Comparison of ENCODE assay signal across 22 cellular contexts in genomic region chr4:65789341-65789740, GRCh38.
DNase-seq lines count a peak whose midpoint lies in the region; ATAC-seq, FAIRE-seq and TF ChIP-seq lines count a peak whose summit lies in the region.
"Had no signal": no experiment of that assay in that cellular context is flagged by ENCODE, and none has a peak within 500 bp of the region (broad histone marks: within the 10 kb centered on the region; RNA-seq: fewer than 3 reads in every experiment).

No MANE protein-coding gene starts in this region.

- H3K36me3 Mint-ChIP-seq in nephron (ENCODE audit: low read depth): no peaks in the 10 kb centered on the region
- H3K36me3 Mint-ChIP-seq: CD14-positive monocyte; CD4-positive, alpha-beta memory T cell; CD4-positive, CD25-positive, alpha-beta regulatory T cell; CD8-positive, alpha-beta memory T cell had no signal

- peaks cover 23% of the 10 kb centered on the region for H3K4me1 Mint-ChIP-seq in nephron
- H3K4me1 Mint-ChIP-seq: CD14-positive monocyte; CD4-positive, alpha-beta memory T cell; CD4-positive, CD25-positive, alpha-beta regulatory T cell; CD8-positive, alpha-beta memory T cell had no signal

- ATAC-seq in GM21737 (IDR thresholded peaks at IDR 0.05; ENCODE audit: unreplicated experiment) (no peak), GM18517 (IDR thresholded peaks at IDR 0.05; ENCODE audit: unreplicated experiment) (no peak), HG03095 (IDR thresholded peaks at IDR 0.05; ENCODE audit: unreplicated experiment) (no peak)

- no peaks in the 10 kb centered on the region for H3K27me3 Mint-ChIP-seq in nephron (ENCODE audit: low read depth)
- H3K27me3 Mint-ChIP-seq: CD4-positive, alpha-beta memory T cell; CD4-positive, CD25-positive, alpha-beta regulatory T cell had no signal

- H3K4me3 Mint-ChIP-seq in nephron: no peak overlapping the region
- H3K4me3 Mint-ChIP-seq: CD14-positive monocyte; CD4-positive, alpha-beta memory T cell; CD4-positive, CD25-positive, alpha-beta regulatory T cell; CD8-positive, alpha-beta memory T cell had no signal

- peak; percentile 96 for FAIRE-seq in D721Med (lab: Jason Lieb, UNC)
- FAIRE-seq: A204.1, G401.6, GM12891 had no signal

- DNase-seq in D721Med (ENCODE audit: insufficient read length, low spot score) (no peak), NCI-H82 treated with DMSO at 0.1 percent for 48 hours (lab: John Stamatoyannopoulos, UW; ENCODE audit: unreplicated experiment) (peak; percentile 4), NCI-H2171 (lab: John Stamatoyannopoulos, UW) (no peak)
- DNase-seq: 8988T; ACHN; BE2C; C1 segment of cervical spinal cord; Caco-2; Calu3; CD4-positive, alpha-beta memory T cell; CD4-positive, CD25-positive, alpha-beta regulatory T cell; CD8-positive, alpha-beta memory T cell; DMS79 treated with DMSO at 0.1 percent for 48 hours; GF-D8 had no signal

- peak overlapping the region in 2 of 3 experiments; percentile 29 to 53 for H3K27ac Mint-ChIP-seq in nephron
- H3K27ac Mint-ChIP-seq: CD14-positive monocyte; CD4-positive, alpha-beta memory T cell; CD4-positive, CD25-positive, alpha-beta regulatory T cell; CD8-positive, alpha-beta memory T cell had no signal

- H3K9me3 Mint-ChIP-seq in nephron: no peaks in the 10 kb centered on the region

- TF ChIP-seq CTCF in D721Med (IDR thresholded peaks at IDR 0.05; ENCODE audit: insufficient read depth, missing control alignments) (no peak), nephron (IDR thresholded peaks at IDR 0.05; ENCODE audit: unreplicated experiment in 3 of 3) (no peak)
